Comparison of ENCODE assay signal across 10 cellular contexts in the genomic region with DNA sequence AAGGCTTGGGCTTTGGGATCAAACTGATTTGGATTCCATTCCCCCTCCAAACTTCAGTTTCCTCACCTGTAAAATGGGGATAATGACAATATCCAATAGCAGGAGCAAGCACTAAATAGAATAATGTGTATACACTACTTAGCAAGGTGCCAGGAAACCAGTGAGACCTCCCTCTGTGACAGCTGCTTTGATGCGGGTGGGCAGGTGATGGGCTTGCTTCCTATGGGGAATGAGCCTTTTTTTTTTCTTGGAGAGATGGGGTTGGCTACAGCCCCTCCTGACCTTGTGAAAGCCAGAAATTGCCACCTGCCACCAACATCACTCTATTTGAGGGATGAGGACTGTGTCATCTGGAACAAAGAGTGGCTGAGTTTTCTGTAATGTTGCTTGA. TPM values are rescaled to one million over a fixed set of nuclear protein-coding genes. Genes with fewer than 3 reads are reported as not detected.
DNase-seq lines count a peak whose midpoint lies in the region; ATAC-seq, FAIRE-seq and TF ChIP-seq lines count a peak whose summit lies in the region.
"Had no signal": no experiment of that assay in that cellular context is flagged by ENCODE, and none has a peak within 500 bp of the region (broad histone marks: within the 10 kb centered on the region; RNA-seq: fewer than 3 reads in every experiment).

No MANE protein-coding gene starts in this region.

- H3K9ac ChIP-seq in HCT116 (ENCODE audit: low read length) (no peak overlapping the region), mucosa of rectum (ENCODE audit: low read depth in 1 of 2, low read length in 2 of 2) (peak overlapping the region; percentile 24 to 79)

- no peak for TF ChIP-seq RAD21 in HCT116 (IDR thresholded peaks at IDR 0.05; ENCODE audit: low read depth)

- no peaks in the 10 kb centered on the region for H3K27me3 Mint-ChIP-seq in activated naive CD8-positive, alpha-beta T cell treated with anti-CD3 and anti-CD28 coated beads, Interleukin-2, amount 50 U/mL, for 24 hours

- TF ChIP-seq POLR2A in HCT116 (IDR thresholded peaks at IDR 0.05; ENCODE audit: borderline replicate concordance, extremely low read depth, insufficient read depth, insufficient read length) (no peak), body of pancreas (IDR thresholded peaks at IDR 0.05) (no peak), GM12892 (IDR thresholded peaks at IDR 0.05; ENCODE audit: low read depth, low read length) (no peak)

- H3K79me2 ChIP-seq in ACC112 (ENCODE audit: control insufficient read depth, insufficient read depth, low read length, unreplicated experiment), result peaks cover 24% of the 10 kb centered on the region
- H3K79me2 ChIP-seq in HCT116 (ENCODE audit: insufficient read depth, low read length), result no peaks in the 10 kb centered on the region

- H3K9me3 Mint-ChIP-seq in activated naive CD8-positive, alpha-beta T cell treated with anti-CD3 and anti-CD28 coated beads, Interleukin-2, amount 50 U/mL, for 24 hours, result peaks cover 4% of the 10 kb centered on the region

- peak overlapping the region; percentile 100 for H3K27ac Mint-ChIP-seq in activated naive CD8-positive, alpha-beta T cell treated with anti-CD3 and anti-CD28 coated beads, Interleukin-2, amount 50 U/mL, for 24 hours

- no peaks in the 10 kb centered on the region for H3K9me2 ChIP-seq in HCT116 (ENCODE audit: insufficient read depth)

- H2AFZ ChIP-seq in ACC112 (ENCODE audit: low read length, unreplicated experiment) (no peak overlapping the region), HCT116 (ENCODE audit: low read depth, low read length, poor library complexity, severe bottlenecking) (no peak overlapping the region)

- H3K4me3 Mint-ChIP-seq in activated naive CD8-positive, alpha-beta T cell treated with anti-CD3 and anti-CD28 coated beads, Interleukin-2, amount 50 U/mL, for 24 hours, result peak overlapping the region; percentile 96

- no peaks in the 10 kb centered on the region for H3K27me3 ChIP-seq in ACC112 (ENCODE audit: insufficient read depth, low read length)
- H3K27me3 ChIP-seq in HCT116 (ENCODE audit: insufficient read depth, low read length), result no peaks in the 10 kb centered on the region
- no peaks in the 10 kb centered on the region for H3K27me3 ChIP-seq in mucosa of rectum (ENCODE audit: control insufficient read depth in 2 of 2, insufficient read depth in 2 of 2, low read length in 2 of 2)
- no peaks in the 10 kb centered on the region for H3K27me3 ChIP-seq in body of pancreas

- peak overlapping the region; percentile 83; the same call in 1 of the 2 replicates for H3K4me2 ChIP-seq in HCT116 (ENCODE audit: low read length)

- H3K36me3 ChIP-seq in ACC112 (ENCODE audit: insufficient read depth, low read length) (no peaks in the 10 kb centered on the region), HCT116 (ENCODE audit: control insufficient read depth in 1 of 2, insufficient read depth in 2 of 2, low read length in 2 of 2) (no peaks in the 10 kb centered on the region), mucosa of rectum (ENCODE audit: control insufficient read depth in 2 of 2, insufficient read depth in 2 of 2, low read length in 2 of 2) (no peaks in the 10 kb centered on the region), body of pancreas (replicated peaks in 1 of 2; ENCODE audit: insufficient read depth in 1 of 2, low read depth in 2 of 2) (no peaks in the 10 kb centered on the region)

- POLR2A ChIA-PET in HCT116 (lab: Charles Lee), result no interaction called here

- H3K4me1 ChIP-seq in ACC112 (ENCODE audit: control insufficient read depth, insufficient read depth, low read length, unreplicated experiment) (peaks cover 76% of the 10 kb centered on the region), HCT116 (ENCODE audit: control insufficient read depth in 1 of 2, insufficient read depth in 2 of 2, low read length in 2 of 2) (peaks cover 16 to 41% of the 10 kb centered on the region in 2 experiments), mucosa of rectum (ENCODE audit: control insufficient read depth in 2 of 2, insufficient read depth in 2 of 2, low read length in 2 of 2) (peaks cover 23 to 43% of the 10 kb centered on the region in 2 donors), body of pancreas (peaks cover 44% of the 10 kb centered on the region)

- 83 to 100% methylated on average over 1 of the region's 1 CpG for WGBS in body of pancreas, 2 donors

- CTCF ChIA-PET in HCT116 (lab: Charles Lee), result no interaction called here

- no peak for FAIRE-seq in GM12892 (lab: Jason Lieb, UNC)

- RAD21 ChIA-PET in HCT116 (lab: Charles Lee; ENCODE audit: low non-redundant PET in 1 of 2, low total read pairs in 2 of 2, uncharacterized antibody in 2 of 2, unreplicated experiment in 2 of 2), result no interaction called here

- no TSS peak for BruUV-seq in HCT116 (replicated peaks; lab: Mats Ljungman, UMichigan)

- H3K27ac ChIP-seq in ACC112 (ENCODE audit: low read depth, low read length), result no peak overlapping the region
- H3K27ac ChIP-seq in HCT116 (ENCODE audit: low read depth, low read length), result no peak overlapping the region
- no peak overlapping the region for H3K27ac ChIP-seq in mucosa of rectum (ENCODE audit: low read depth in 2 of 2, low read length in 2 of 2)
- H3K27ac ChIP-seq in body of pancreas, result peak overlapping the region in 2 of 4 donors; percentile 86 to 99

- no peaks in the 10 kb centered on the region for H4K20me1 ChIP-seq in HCT116 (ENCODE audit: insufficient read depth)

- intact Hi-C loops in HCT116 (cut with micrococcal nuclease), result no loop called here
- intact Hi-C loops in body of pancreas (cut with DNase I), result no loop called here

- peaks cover 62% of the 10 kb centered on the region for H3K4me1 Mint-ChIP-seq in activated naive CD8-positive, alpha-beta T cell treated with anti-CD3 and anti-CD28 coated beads, Interleukin-2, amount 50 U/mL, for 24 hours

- ATAC-seq in HCT116 (no peak), body of pancreas (no peak), HG03432 (IDR thresholded peaks at IDR 0.05; ENCODE audit: unreplicated experiment) (no peak)
- no peak for ATAC-seq in activated naive CD8-positive, alpha-beta T cell treated with anti-CD3 and anti-CD28 coated beads, Interleukin-2, amount 50 U/mL, for 24 hours

- DNase-seq in HCT116 (ENCODE audit: low read depth, low spot score) (no peak), medulla oblongata (ENCODE audit: extremely low spot score) (no peak), body of pancreas (no peak), GM12892 (ENCODE audit: insufficient read length) (no peak)
- no peak for DNase-seq in activated naive CD8-positive, alpha-beta T cell treated with anti-CD3 and anti-CD28 coated beads, Interleukin-2, amount 50 U/mL, for 24 hours
- DNase-seq: amygdala, kidney glomerular epithelial cell had no signal

- TF ChIP-seq CTCF in HCT116 (IDR thresholded peaks at IDR 0.05 in 2 of 3, conservative IDR thresholded peaks at IDR 0.05 in 1 of 3; ENCODE audit: borderline replicate concordance in 1 of 3, insufficient read depth in 1 of 3, low read depth in 2 of 3, low read length in 2 of 3) (no peak), body of pancreas (IDR thresholded peaks at IDR 0.05) (no peak)

- H3K36me3 Mint-ChIP-seq in activated naive CD8-positive, alpha-beta T cell treated with anti-CD3 and anti-CD28 coated beads, Interleukin-2, amount 50 U/mL, for 24 hours (ENCODE audit: low read depth), result peaks cover 50% of the 10 kb centered on the region

- H3K9me3 ChIP-seq in HCT116 (ENCODE audit: control insufficient read depth in 1 of 2, insufficient read depth in 1 of 2, low read depth in 1 of 2, low read length in 2 of 2) (no peaks in the 10 kb centered on the region), mucosa of rectum (ENCODE audit: control insufficient read depth in 2 of 2, low read length in 2 of 2) (no peaks in the 10 kb centered on the region), body of pancreas (no peaks in the 10 kb centered on the region)

- H3K4me3 ChIP-seq in ACC112 (ENCODE audit: low read depth, low read length), result peak overlapping the region; percentile 79
- H3K4me3 ChIP-seq in HCT116 (replicated peaks in 1 of 2; ENCODE audit: low read depth in 1 of 2, low read length in 2 of 2), result no peak overlapping the region
- peak overlapping the region; percentile 2 to 74 for H3K4me3 ChIP-seq in mucosa of rectum (ENCODE audit: low read length in 2 of 2)
- H3K4me3 ChIP-seq in body of pancreas, result no peak overlapping the region

TF ChIP-seq in HCT116, 20 proteins besides CTCF, POLR2A, EP300 and RAD21 (continues in another document):
- TF ChIP-seq YY1 (IDR thresholded peaks at IDR 0.05; ENCODE audit: extremely low read depth, insufficient replicate concordance, low read depth, low read length) (no peak), EZH2phosphoT487 (IDR thresholded peaks at IDR 0.05; ENCODE audit: borderline replicate concordance) (no peak), SRF (IDR thresholded peaks at IDR 0.05; ENCODE audit: low read depth) (no peak), SP1 (IDR thresholded peaks at IDR 0.05; ENCODE audit: low read depth) (no peak), TCF7L2 (IDR thresholded peaks at IDR 0.05; ENCODE audit: borderline replicate concordance, extremely low read depth, insufficient read depth, insufficient read length) (no peak), POLR2AphosphoS5 (IDR thresholded peaks at IDR 0.05; ENCODE audit: low read depth, low read length) (no peak), EZH2 (IDR thresholded peaks at IDR 0.05) (no peak)
- TF ChIP-seq, protein P1, sequence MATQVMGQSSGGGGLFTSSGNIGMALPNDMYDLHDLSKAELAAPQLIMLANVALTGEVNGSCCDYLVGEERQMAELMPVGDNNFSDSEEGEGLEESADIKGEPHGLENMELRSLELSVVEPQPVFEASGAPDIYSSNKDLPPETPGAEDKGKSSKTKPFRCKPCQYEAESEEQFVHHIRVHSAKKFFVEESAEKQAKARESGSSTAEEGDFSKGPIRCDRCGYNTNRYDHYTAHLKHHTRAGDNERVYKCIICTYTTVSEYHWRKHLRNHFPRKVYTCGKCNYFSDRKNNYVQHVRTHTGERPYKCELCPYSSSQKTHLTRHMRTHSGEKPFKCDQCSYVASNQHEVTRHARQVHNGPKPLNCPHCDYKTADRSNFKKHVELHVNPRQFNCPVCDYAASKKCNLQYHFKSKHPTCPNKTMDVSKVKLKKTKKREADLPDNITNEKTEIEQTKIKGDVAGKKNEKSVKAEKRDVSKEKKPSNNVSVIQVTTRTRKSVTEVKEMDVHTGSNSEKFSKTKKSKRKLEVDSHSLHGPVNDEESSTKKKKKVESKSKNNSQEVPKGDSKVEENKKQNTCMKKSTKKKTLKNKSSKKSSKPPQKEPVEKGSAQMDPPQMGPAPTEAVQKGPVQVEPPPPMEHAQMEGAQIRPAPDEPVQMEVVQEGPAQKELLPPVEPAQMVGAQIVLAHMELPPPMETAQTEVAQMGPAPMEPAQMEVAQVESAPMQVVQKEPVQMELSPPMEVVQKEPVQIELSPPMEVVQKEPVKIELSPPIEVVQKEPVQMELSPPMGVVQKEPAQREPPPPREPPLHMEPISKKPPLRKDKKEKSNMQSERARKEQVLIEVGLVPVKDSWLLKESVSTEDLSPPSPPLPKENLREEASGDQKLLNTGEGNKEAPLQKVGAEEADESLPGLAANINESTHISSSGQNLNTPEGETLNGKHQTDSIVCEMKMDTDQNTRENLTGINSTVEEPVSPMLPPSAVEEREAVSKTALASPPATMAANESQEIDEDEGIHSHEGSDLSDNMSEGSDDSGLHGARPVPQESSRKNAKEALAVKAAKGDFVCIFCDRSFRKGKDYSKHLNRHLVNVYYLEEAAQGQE (IDR thresholded peaks at IDR 0.05; ENCODE audit: low read depth), result no peak

RNA-seq across cellular contexts. Expression of a gene that starts 1.1 kb away (rescaled TPM):
- total RNA-seq in HCT116 (2021; ENCODE audit: unreplicated experiment), result 16.7 TPM
- 11.0 and 13.3 TPM in 2 replicates for polyA plus RNA-seq in HCT116 (2012)
- total RNA-seq in body of pancreas, result 10 to 100 TPM; 11.4 to 13.5 TPM
- polyA plus RNA-seq in GM12892 (2012; ENCODE audit: missing spikeins), result 109 TPM

Comparison
In these comparisons a context has a peak if more than half of its experiments do, and no peak if none do; other contexts are left out.
1. H3K4me3 ChIP-seq: peak in ACC112 (single experiment) and mucosa of rectum (2 of 2); none in HCT116 (0 of 2) and body of pancreas (0 of 2).